In the genomic region with DNA sequence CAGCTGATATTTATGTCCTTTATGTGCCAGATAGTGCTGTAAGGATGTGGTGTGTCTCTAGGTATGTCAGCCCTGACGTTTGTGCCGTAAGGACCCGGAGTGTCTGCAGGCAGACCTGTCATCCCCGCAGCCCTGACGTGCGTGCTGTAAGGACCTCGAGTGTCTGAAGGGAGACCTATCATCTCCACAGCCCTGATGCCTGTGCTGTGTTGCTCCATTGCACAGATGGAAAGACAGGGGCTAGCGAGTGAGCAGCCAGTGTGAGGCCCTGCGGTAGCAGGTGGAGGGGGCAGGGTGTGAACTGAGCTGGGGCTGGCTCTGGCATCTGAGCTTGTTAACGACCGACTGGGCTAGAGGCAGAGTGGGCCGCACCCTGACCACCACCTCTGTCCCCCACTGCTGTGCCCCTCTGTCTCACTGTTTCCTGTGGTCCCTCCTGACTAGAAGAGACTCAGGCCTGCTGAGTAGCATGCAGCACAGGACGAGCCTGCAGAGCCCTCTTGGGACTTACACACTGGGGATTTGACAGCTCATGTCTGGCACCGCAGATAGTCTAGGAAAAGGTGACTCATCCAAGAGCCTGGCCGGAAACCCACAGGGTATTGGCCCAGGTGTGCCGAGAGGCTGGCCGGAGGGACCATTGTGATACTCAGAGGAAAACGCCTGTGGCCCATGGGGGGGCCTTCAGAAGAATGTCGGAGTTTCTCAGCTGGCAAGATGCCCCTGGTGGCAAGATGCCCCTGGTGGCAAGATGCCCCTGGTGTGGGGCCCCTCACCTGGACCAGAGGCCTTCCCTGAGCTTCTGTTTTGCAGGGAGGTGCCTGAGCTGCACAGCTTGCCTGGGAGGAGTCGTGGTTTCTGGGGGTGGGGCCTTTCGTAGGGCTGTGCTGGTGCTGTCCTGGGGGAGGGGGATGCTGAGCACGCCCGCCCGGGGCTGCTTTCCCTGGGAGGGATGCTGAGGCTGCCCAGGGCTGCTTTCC, we compare ENCODE assay signal across 8 cellular contexts. TPM values are rescaled to one million over a fixed set of nuclear protein-coding genes. Genes with fewer than 3 reads are reported as not detected.
DNase-seq lines count a peak whose midpoint lies in the region; ATAC-seq and TF ChIP-seq lines count a peak whose summit lies in the region.

No MANE protein-coding gene starts in this region.

- DNase-seq in GM04504 (ENCODE audit: low read depth) = peak; percentile 68
- DNase-seq in HS-5 (ENCODE audit: low read depth) = peak; percentile 78
- DNase-seq in T-helper 22 cell (ENCODE audit: low read depth) = peak; percentile 31
- peak in 1 of 2 donors; percentile 36 for DNase-seq in breast epithelium (ENCODE audit: low spot score in 2 of 2)
- DNase-seq in right lobe of liver = peak; percentile 48 to 55 (median 54)
- DNase-seq in thoracic aorta (ENCODE audit: low spot score) = no peak
- DNase-seq in COR-L47 (lab: John Stamatoyannopoulos, UW) = no peak

- TF ChIP-seq CTCF in breast epithelium (IDR thresholded peaks at IDR 0.05) = no peak
- TF ChIP-seq CTCF in right lobe of liver (IDR thresholded peaks at IDR 0.05) = no peak
- no peak for TF ChIP-seq CTCF in thoracic aorta (IDR thresholded peaks at IDR 0.05)

- H3K27ac ChIP-seq in breast epithelium (peak overlapping the region; percentile 0 to 5), right lobe of liver (no peak overlapping the region), thoracic aorta (peak overlapping the region; percentile 54 to 67)

- ATAC-seq in GM21526 (IDR thresholded peaks at IDR 0.05; ENCODE audit: low FRiP score, unreplicated experiment) (peak; percentile 76), right lobe of liver (peak; percentile 14 to 75 (median 32)), thoracic aorta (ENCODE audit: insufficient number of reproducible peaks, low FRiP score, low read depth) (no peak)

- H3K27me3 ChIP-seq in breast epithelium (no peaks in the 10 kb centered on the region), right lobe of liver (no peaks in the 10 kb centered on the region), thoracic aorta (replicated peaks; ENCODE audit: insufficient read depth) (no peaks in the 10 kb centered on the region)

- no peak overlapping the region for H3K4me3 ChIP-seq in breast epithelium
- no peak overlapping the region for H3K4me3 ChIP-seq in right lobe of liver
- H3K4me3 ChIP-seq in thoracic aorta = peak overlapping the region; percentile 48

- H3K4me1 ChIP-seq in breast epithelium (peaks cover 7 to 14% of the 10 kb centered on the region in 2 donors), right lobe of liver (peaks cover 0 to 19% (median 8%) of the 10 kb centered on the region in 4 donors), thoracic aorta (ENCODE audit: control insufficient read depth in 1 of 2, low read depth in 2 of 2) (peaks cover 36 to 49% of the 10 kb centered on the region in 2 donors)

- TF ChIP-seq POLR2A in breast epithelium (IDR thresholded peaks at IDR 0.05) (no peak), right lobe of liver (IDR thresholded peaks at IDR 0.05) (no peak)

- H3K9me3 ChIP-seq in breast epithelium (no peaks in the 10 kb centered on the region), right lobe of liver (no peaks in the 10 kb centered on the region), thoracic aorta (no peaks in the 10 kb centered on the region)

- 68% methylated on average over 11 of the region's 24 CpGs for WGBS in right lobe of liver (ENCODE audit: insufficient coverage, low coverage, low lambda C conversion rate, missing lambda C conversion rate)

- intact Hi-C loops in breast epithelium (cut with DNase I; ENCODE audit: low total_unique reads) = no loop called here
- intact Hi-C loops in right lobe of liver (cut with DNase I) = no loop called here

- H3K36me3 ChIP-seq in breast epithelium = no peaks in the 10 kb centered on the region
- no peaks in the 10 kb centered on the region for H3K36me3 ChIP-seq in right lobe of liver
- no peaks in the 10 kb centered on the region for H3K36me3 ChIP-seq in thoracic aorta

RNA-seq across cellular contexts. Expression of a gene that starts 34.3 kb away (rescaled TPM):
- 10 to 100 TPM; 26.6 to 50.6 (median 38.7) TPM for total RNA-seq in breast epithelium
- 10 to 100 TPM; 12.5 to 24.6 (median 16.9) TPM for total RNA-seq in right lobe of liver
- 100 to 1,000 TPM; 120 to 142 TPM for total RNA-seq in thoracic aorta

Comparison
In these comparisons a context has a peak if more than half of its experiments do, and no peak if none do; other contexts are left out.
1. DNase-seq: peak in GM04504 (single experiment), HS-5 (single experiment), T-helper 22 cell (single experiment) and right lobe of liver (3 of 3); none in thoracic aorta (single experiment) and COR-L47 (single experiment).
2. H3K27ac ChIP-seq: peak in breast epithelium (2 of 2) and thoracic aorta (2 of 2); none in right lobe of liver (0 of 3).